ENCODE assay signal across 15 cellular contexts in genomic region chr17:36880506-36880905, GRCh38. TPM values are rescaled to one million over a fixed set of nuclear protein-coding genes. Genes with fewer than 3 reads are reported as not detected.
"Had no signal": no experiment of that assay in that cellular context is flagged by ENCODE, and none has a peak within 500 bp of the region (broad histone marks: within the 10 kb centered on the region; RNA-seq: fewer than 3 reads in every experiment).

No MANE protein-coding gene starts in this region.

- H3K4me3 Mint-ChIP-seq: activated naive CD8-positive, alpha-beta T cell treated with anti-CD3 and anti-CD28 coated beads, Interleukin-2, amount 10 ng/mL, durations not matched to agents 7 days and 5 days had no signal

- H3K4me1 ChIP-seq: esophagus squamous epithelium, psoas muscle, tibial artery had no signal

- H3K4me3 ChIP-seq: dorsolateral prefrontal cortex, esophagus squamous epithelium, psoas muscle, tibial artery had no signal

- DNase-seq: activated gamma-delta T cell; activated naive CD8-positive, alpha-beta T cell treated with anti-CD3 and anti-CD28 coated beads, Interleukin-2, amount 10 ng/mL, durations not matched to agents 7 days and 5 days; anterior cingulate cortex; dorsolateral prefrontal cortex; esophagus squamous epithelium; foreskin fibroblast; islet precursor cell; left ventricle myocardium superior; psoas muscle; stimulated activated CD4-positive, alpha-beta T cell treated with anti-CD3 and anti-CD28 coated beads, Interleukin-4, amount 100 ng/mL, for 4 hours; T-helper 2 cell; tibial artery had no signal

- H3K9me3 ChIP-seq: esophagus squamous epithelium, psoas muscle had no signal

- H3K36me3 ChIP-seq: esophagus squamous epithelium, tibial artery had no signal

- H3K27ac Mint-ChIP-seq: activated naive CD8-positive, alpha-beta T cell treated with anti-CD3 and anti-CD28 coated beads, Interleukin-2, amount 10 ng/mL, durations not matched to agents 7 days and 5 days had no signal

- ATAC-seq: left ventricle myocardium superior, psoas muscle, sciatic nerve had no signal

- H3K4me1 Mint-ChIP-seq: activated naive CD8-positive, alpha-beta T cell treated with anti-CD3 and anti-CD28 coated beads, Interleukin-2, amount 10 ng/mL, durations not matched to agents 7 days and 5 days had no signal

- H3K27ac ChIP-seq: dorsolateral prefrontal cortex, esophagus squamous epithelium, psoas muscle, tibial artery had no signal

- H3K9me3 Mint-ChIP-seq: activated naive CD8-positive, alpha-beta T cell treated with anti-CD3 and anti-CD28 coated beads, Interleukin-2, amount 10 ng/mL, durations not matched to agents 7 days and 5 days had no signal

RNA-seq across cellular contexts. Expression of gene LHX1, which starts 56.8 kb away (rescaled TPM):
- total RNA-seq: activated naive CD8-positive, alpha-beta T cell treated with anti-CD3 and anti-CD28 coated beads, Interleukin-2, amount 10 ng/mL, durations not matched to agents 7 days and 5 days; esophagus squamous epithelium; left ventricle myocardium superior; mesenteric fat pad; osteoblast; psoas muscle; sciatic nerve had no signal
- polyA plus RNA-seq: psoas muscle had no signal
